ENCODE assay signal across 18 cellular contexts in genomic region chr1:238458924-238459323, GRCh38.
"Had no signal": no experiment of that assay in that cellular context is flagged by ENCODE, and none has a peak within 500 bp of the region (broad histone marks: within the 10 kb centered on the region; RNA-seq: fewer than 3 reads in every experiment).

No MANE protein-coding gene starts in this region.

- H3K36me3 Mint-ChIP-seq: activated naive CD8-positive, alpha-beta T cell treated with anti-CD3 and anti-CD28 coated beads for 36 hours; memory B cell; naive thymus-derived CD4-positive, alpha-beta T cell; stimulated activated naive B cell treated with anti-CD40 and anti-IgM and Interleukin-4, amounts not matched to agents 10 μg/mL and 1 μg/mL and 100 μg/mL, for 72 hours had no signal

- ATAC-seq: effector memory CD8-positive, alpha-beta T cell; left ventricle myocardium superior; naive thymus-derived CD4-positive, alpha-beta T cell; stimulated activated naive B cell treated with anti-CD40 and anti-IgM and Interleukin-4, amounts not matched to agents 10 μg/mL and 1 μg/mL and 100 μg/mL, for 72 hours had no signal

- H3K27me3 Mint-ChIP-seq: activated naive CD8-positive, alpha-beta T cell treated with anti-CD3 and anti-CD28 coated beads for 36 hours; effector memory CD8-positive, alpha-beta T cell; memory B cell; naive thymus-derived CD4-positive, alpha-beta T cell; stimulated activated naive B cell treated with anti-CD40 and anti-IgM and Interleukin-4, amounts not matched to agents 10 μg/mL and 1 μg/mL and 100 μg/mL, for 72 hours had no signal

- DNase-seq: activated CD4-positive, alpha-beta T cell treated with anti-CD3 and anti-CD28 coated beads, Interleukin-2, amount 50 U/mL, for 4 hours; activated gamma-delta T cell; activated naive CD8-positive, alpha-beta T cell treated with anti-CD3 and anti-CD28 coated beads for 36 hours; amniotic stem cell; dermis blood vessel endothelial cell; effector memory CD8-positive, alpha-beta T cell; foreskin fibroblast; kidney glomerular epithelial cell; left ventricle myocardium superior; naive thymus-derived CD4-positive, alpha-beta T cell; occipital lobe; retina; stimulated activated naive B cell treated with anti-CD40 and anti-IgM and Interleukin-4, amounts not matched to agents 10 μg/mL and 1 μg/mL and 100 μg/mL, for 72 hours; upper lobe of left lung; WERI-Rb-1 had no signal

- H3K4me3 ChIP-seq: hepatocyte, thoracic aorta, upper lobe of left lung had no signal

- H3K36me3 ChIP-seq: thoracic aorta, upper lobe of left lung, WERI-Rb-1 had no signal

- H3K27me3 ChIP-seq: hepatocyte, upper lobe of left lung had no signal

- H3K4me3 Mint-ChIP-seq: activated naive CD8-positive, alpha-beta T cell treated with anti-CD3 and anti-CD28 coated beads for 36 hours; effector memory CD8-positive, alpha-beta T cell; memory B cell; naive thymus-derived CD4-positive, alpha-beta T cell; stimulated activated naive B cell treated with anti-CD40 and anti-IgM and Interleukin-4, amounts not matched to agents 10 μg/mL and 1 μg/mL and 100 μg/mL, for 72 hours had no signal

- H2AFZ ChIP-seq: hepatocyte had no signal

- H3K9me3 ChIP-seq: thoracic aorta, upper lobe of left lung had no signal

- H3K27ac ChIP-seq: hepatocyte, thoracic aorta, upper lobe of left lung, WERI-Rb-1 had no signal

- H3K27ac Mint-ChIP-seq: activated naive CD8-positive, alpha-beta T cell treated with anti-CD3 and anti-CD28 coated beads for 36 hours; effector memory CD8-positive, alpha-beta T cell; memory B cell; naive thymus-derived CD4-positive, alpha-beta T cell; stimulated activated naive B cell treated with anti-CD40 and anti-IgM and Interleukin-4, amounts not matched to agents 10 μg/mL and 1 μg/mL and 100 μg/mL, for 72 hours had no signal

- H3K4me1 ChIP-seq: upper lobe of left lung had no signal

- H3K4me1 Mint-ChIP-seq: activated naive CD8-positive, alpha-beta T cell treated with anti-CD3 and anti-CD28 coated beads for 36 hours; memory B cell; naive thymus-derived CD4-positive, alpha-beta T cell; stimulated activated naive B cell treated with anti-CD40 and anti-IgM and Interleukin-4, amounts not matched to agents 10 μg/mL and 1 μg/mL and 100 μg/mL, for 72 hours had no signal
